ENCODE assay signal across 25 cellular contexts in genomic region chr6:155219299-155219698, GRCh38. TPM values are rescaled to one million over a fixed set of nuclear protein-coding genes. Genes with fewer than 3 reads are reported as not detected.
"Had no signal": no experiment of that assay in that cellular context is flagged by ENCODE, and none has a peak within 500 bp of the region (broad histone marks: within the 10 kb centered on the region; RNA-seq: fewer than 3 reads in every experiment).

No MANE protein-coding gene starts in this region.

- H3K27me3 Mint-ChIP-seq: activated T-cell treated with anti-CD3 and anti-CD28 coated beads, Interleukin-2, amount 50 U/mL, for 24 hours had no signal

- H3K27ac Mint-ChIP-seq: activated CD8-positive, alpha-beta T cell treated with anti-CD3 and anti-CD28 coated beads, Interleukin-2, amount 10 ng/mL, durations not matched to agents 7 days and 5 days; activated naive CD4-positive, alpha-beta T cell treated with anti-CD3 and anti-CD28 coated beads, Interleukin-2, amount 10 ng/mL, durations not matched to agents 7 days and 5 days; activated naive CD8-positive, alpha-beta T cell treated with anti-CD3 and anti-CD28 coated beads, Interleukin-2, amount 50 U/mL, for 24 hours; activated T-cell treated with anti-CD3 and anti-CD28 coated beads, Interleukin-2, amount 50 U/mL, for 24 hours; stimulated activated effector memory CD8-positive, alpha-beta T cell treated with anti-CD3 and anti-CD28 coated beads, Interleukin-12 subunit alpha, Interleukin-12 subunit beta, amount 100 ng/mL, for 72 hours had no signal

- ATAC-seq: activated CD8-positive, alpha-beta T cell treated with anti-CD3 and anti-CD28 coated beads, Interleukin-2, amount 10 ng/mL, durations not matched to agents 7 days and 5 days; activated naive CD8-positive, alpha-beta T cell treated with anti-CD3 and anti-CD28 coated beads, Interleukin-2, amount 50 U/mL, for 24 hours; left colon; stimulated activated effector memory CD8-positive, alpha-beta T cell treated with anti-CD3 and anti-CD28 coated beads, Interleukin-12 subunit alpha, Interleukin-12 subunit beta, amount 100 ng/mL, for 72 hours had no signal

- H3K36me3 ChIP-seq: stomach had no signal

- H3K4me3 Mint-ChIP-seq: activated CD4-positive, alpha-beta T cell treated with anti-CD3 and anti-CD28 coated beads, Interleukin-2, amount 10 ng/mL, durations not matched to agents 24 days and 14 days; activated CD8-positive, alpha-beta T cell treated with anti-CD3 and anti-CD28 coated beads, Interleukin-2, amount 10 ng/mL, durations not matched to agents 7 days and 5 days; activated naive CD4-positive, alpha-beta T cell treated with anti-CD3 and anti-CD28 coated beads, Interleukin-2, amount 10 ng/mL, durations not matched to agents 7 days and 5 days; activated naive CD8-positive, alpha-beta T cell treated with anti-CD3 and anti-CD28 coated beads, Interleukin-2, amount 50 U/mL, for 24 hours; activated T-cell treated with anti-CD3 and anti-CD28 coated beads, Interleukin-2, amount 50 U/mL, for 24 hours; neural crest cell; stimulated activated effector memory CD8-positive, alpha-beta T cell treated with anti-CD3 and anti-CD28 coated beads, Interleukin-12 subunit alpha, Interleukin-12 subunit beta, amount 100 ng/mL, for 72 hours had no signal

- H3K4me1 ChIP-seq: psoas muscle had no signal

- H3K4me3 ChIP-seq: psoas muscle, skin epidermis, stomach had no signal

- H3K9me3 Mint-ChIP-seq: activated CD4-positive, alpha-beta T cell treated with anti-CD3 and anti-CD28 coated beads, Interleukin-2, amount 10 ng/mL, durations not matched to agents 24 days and 14 days; activated naive CD4-positive, alpha-beta T cell treated with anti-CD3 and anti-CD28 coated beads, Interleukin-2, amount 10 ng/mL, durations not matched to agents 7 days and 5 days; activated naive CD8-positive, alpha-beta T cell treated with anti-CD3 and anti-CD28 coated beads, Interleukin-2, amount 50 U/mL, for 24 hours; activated T-cell treated with anti-CD3 and anti-CD28 coated beads, Interleukin-2, amount 50 U/mL, for 24 hours; stimulated activated effector memory CD8-positive, alpha-beta T cell treated with anti-CD3 and anti-CD28 coated beads, Interleukin-12 subunit alpha, Interleukin-12 subunit beta, amount 100 ng/mL, for 72 hours had no signal

- DNase-seq: activated CD4-positive, alpha-beta T cell treated with anti-CD3 and anti-CD28 coated beads, Interleukin-2, amount 10 ng/mL, durations not matched to agents 24 days and 14 days; activated CD8-positive, alpha-beta T cell treated with anti-CD3 and anti-CD28 coated beads, Interleukin-2, amount 10 ng/mL, durations not matched to agents 7 days and 5 days; activated effector memory CD4-positive, alpha-beta T cell treated with Interleukin-2 at 50 U/mL for 16 hours; activated naive CD4-positive, alpha-beta T cell treated with anti-CD3 and anti-CD28 coated beads, Interleukin-2, amount 10 ng/mL, durations not matched to agents 7 days and 5 days; activated naive CD8-positive, alpha-beta T cell treated with anti-CD3 and anti-CD28 coated beads, Interleukin-2, amount 50 U/mL, for 24 hours; activated T-cell treated with anti-CD3 and anti-CD28 coated beads, Interleukin-2, amount 50 U/mL, for 24 hours; islet precursor cell; left colon; psoas muscle; stimulated activated CD4-positive, alpha-beta T cell treated with anti-CD3 and anti-CD28 coated beads, Interleukin-15, amount 100 ng/mL, for 24 hours; stimulated activated CD4-positive, alpha-beta T cell treated with anti-CD3 and anti-CD28 coated beads, Interleukin-2, amount 100 ng/mL, for 48 hours; stomach; T1000 had no signal

- H3K27ac ChIP-seq: psoas muscle, stomach had no signal

- H3K9me3 ChIP-seq: psoas muscle, stomach had no signal

- H3K27me3 ChIP-seq: stomach had no signal

- H3K36me3 Mint-ChIP-seq: activated naive CD4-positive, alpha-beta T cell treated with anti-CD3 and anti-CD28 coated beads, Interleukin-2, amount 10 ng/mL, durations not matched to agents 7 days and 5 days had no signal

RNA-seq across cellular contexts. Expression of gene CLDN20, which starts 44.5 kb away (rescaled TPM):
- total RNA-seq: activated CD4-positive, alpha-beta T cell treated with anti-CD3 and anti-CD28 coated beads, Interleukin-2, amount 10 ng/mL, durations not matched to agents 24 days and 14 days; activated CD8-positive, alpha-beta T cell treated with anti-CD3 and anti-CD28 coated beads, Interleukin-2, amount 10 ng/mL, durations not matched to agents 7 days and 5 days; astrocyte; frontal cortex; left colon; lung microvascular endothelial cell; neural crest cell; osteocyte; psoas muscle; right cardiac atrium; stomach; T-helper 1 cell treated with Interleukin-12 subunit alpha and Interleukin-12 subunit beta and Interleukin-4 antibody, amounts not matched to agents 30 ng/mL and 1 ng/mL, for 36 hours; urinary bladder had no signal
- polyA plus RNA-seq: esophagus, right cardiac atrium, stomach, thymus had no signal
